24 cellular contexts compared by ENCODE assay signal in the genomic region with DNA sequence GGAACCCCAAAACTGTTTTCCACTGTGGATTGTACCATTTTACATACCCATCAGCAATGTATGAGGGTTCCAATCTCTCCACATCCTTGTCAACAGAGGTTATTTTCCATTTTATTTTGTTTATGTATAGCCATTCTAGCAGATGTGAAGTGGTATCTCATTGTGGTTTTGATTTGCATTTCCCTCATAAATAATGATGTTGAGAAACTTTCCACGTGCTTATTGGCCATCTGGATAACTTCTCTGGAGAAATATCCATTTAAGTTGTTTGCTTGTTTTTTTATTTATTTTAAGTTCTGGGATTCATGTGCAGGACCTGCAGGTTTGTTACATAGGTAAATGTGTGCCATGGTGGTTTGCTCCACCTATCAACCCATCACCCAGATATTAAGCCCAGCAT.
"Had no signal": no experiment of that assay in that cellular context is flagged by ENCODE, and none has a peak within 500 bp of the region (broad histone marks: within the 10 kb centered on the region; RNA-seq: fewer than 3 reads in every experiment).

No MANE protein-coding gene starts in this region.

- H3K4me1 ChIP-seq: parathyroid adenoma had no signal

- H3K27ac ChIP-seq: neural progenitor cell, ovary, parathyroid adenoma, psoas muscle, right lobe of liver, sigmoid colon, stomach, thoracic aorta, thyroid gland, tibial nerve, upper lobe of left lung, vagina had no signal

- H3K36me3 ChIP-seq: neural progenitor cell, ovary, right lobe of liver, sigmoid colon, stomach, thoracic aorta, thyroid gland, tibial nerve, upper lobe of left lung, vagina had no signal

- H2AFZ ChIP-seq: neural progenitor cell, parathyroid adenoma had no signal

- H3K9ac ChIP-seq: neural progenitor cell, parathyroid adenoma had no signal

- H3K4me3 ChIP-seq: neural progenitor cell, ovary, psoas muscle, right lobe of liver, sigmoid colon, stomach, thoracic aorta, thyroid gland, tibial nerve, upper lobe of left lung, vagina had no signal

- H3K79me2 ChIP-seq: parathyroid adenoma had no signal

- H3K9me3 ChIP-seq: ovary, stomach, thoracic aorta, thyroid gland, tibial nerve, vagina had no signal

- H3K4me2 ChIP-seq: neural progenitor cell had no signal

- H3K27me3 ChIP-seq: neural progenitor cell, ovary, right lobe of liver, sigmoid colon, stomach, thyroid gland, tibial nerve, upper lobe of left lung, vagina had no signal

- ATAC-seq: psoas muscle; right cardiac atrium; right lobe of liver; stimulated activated effector memory CD8-positive, alpha-beta T cell treated with anti-CD3 and anti-CD28 coated beads, Interleukin-12 subunit alpha, Interleukin-12 subunit beta, amount 100 ng/mL, for 72 hours; stimulated activated naive B cell treated with anti-CD40 and anti-IgM and Interleukin-4, amounts not matched to agents 10 μg/mL and 1 μg/mL and 100 μg/mL, for 72 hours had no signal

- DNase-seq: occipital lobe; ovary; posterior cingulate gyrus; psoas muscle; right cardiac atrium; right lobe of liver; sigmoid colon; small intestine; stimulated activated CD4-positive, alpha-beta T cell treated with anti-CD3 and anti-CD28 coated beads, Interleukin-15, amount 100 ng/mL, for 24 hours; stimulated activated CD4-positive, alpha-beta T cell treated with anti-CD3 and anti-CD28 coated beads, Interleukin-2, amount 100 ng/mL, for 24 hours; stimulated activated CD4-positive, alpha-beta T cell treated with anti-CD3 and anti-CD28 coated beads, Interleukin-2, amount 100 ng/mL, for 48 hours; stimulated activated CD4-positive, alpha-beta T cell treated with anti-CD3 and anti-CD28 coated beads, Interleukin-4, amount 100 ng/mL, for 24 hours; stimulated activated naive B cell treated with anti-CD40 and anti-IgM and Interleukin-4, amounts not matched to agents 10 μg/mL and 1 μg/mL and 100 μg/mL, for 72 hours; stimulated activated naive CD4-positive, alpha-beta T cell treated with Interleukin-2 at 50 U/mL for 16 hours; stomach; thyroid gland; trophoblast cell; upper lobe of left lung had no signal
